In genomic region chr7:99418260-99418659, GRCh38 we compare ENCODE assay signal across 24 cellular contexts.
"Had no signal": no experiment of that assay in that cellular context is flagged by ENCODE, and none has a peak within 500 bp of the region (broad histone marks: within the 10 kb centered on the region; RNA-seq: fewer than 3 reads in every experiment).

No MANE protein-coding gene starts in this region.

- H3K27ac Mint-ChIP-seq: activated CD4-positive, alpha-beta memory T cell treated with anti-CD3 and anti-CD28 coated beads for 36 hours; activated T-cell treated with anti-CD3 and anti-CD28 coated beads, Interleukin-2, amount 50 U/mL, for 72 hours; dendritic cell treated with granulocyte-macrophage colony-stimulating factor and Interleukin-4, amounts not matched to agents 40 ng/mL and 50 ng/mL, for 4 days; T-helper 1 cell treated with Interleukin-12 subunit alpha and Interleukin-12 subunit beta and Interleukin-4 antibody, amounts not matched to agents 30 μg/mL and 1 μg/mL, for 36 hours had no signal

- ATAC-seq: activated T-cell treated with anti-CD3 and anti-CD28 coated beads, Interleukin-2, amount 50 U/mL, for 72 hours; naive thymus-derived CD4-positive, alpha-beta T cell; stimulated activated naive CD8-positive, alpha-beta T cell treated with anti-CD3 and anti-CD28 coated beads, Interleukin-15, amount 100 ng/mL, for 72 hours had no signal

- H3K27me3 Mint-ChIP-seq: activated CD4-positive, alpha-beta memory T cell treated with anti-CD3 and anti-CD28 coated beads for 36 hours; brain; dendritic cell treated with granulocyte-macrophage colony-stimulating factor and Interleukin-4, amounts not matched to agents 40 ng/mL and 50 ng/mL, for 4 days; naive thymus-derived CD4-positive, alpha-beta T cell; stimulated activated naive CD8-positive, alpha-beta T cell treated with anti-CD3 and anti-CD28 coated beads, Interleukin-15, amount 100 ng/mL, for 72 hours had no signal

- FAIRE-seq: keratinocyte had no signal

- H3K9me3 ChIP-seq: ovary, prostate gland, right atrium auricular region, tibial artery, uterus had no signal

- DNase-seq: activated CD4-positive, alpha-beta memory T cell treated with anti-CD3 and anti-CD28 coated beads for 36 hours; activated CD4-positive, alpha-beta T cell treated with anti-CD3 and anti-CD28 coated beads for 48 hours; activated effector memory CD4-positive, alpha-beta T cell treated with Interleukin-2 at 50 U/mL for 16 hours; activated naive CD4-positive, alpha-beta T cell treated with anti-CD3 and anti-CD28 coated beads, Interleukin-2, amount 50 U/mL, for 16 hours; activated T-cell treated with anti-CD3 and anti-CD28 coated beads, Interleukin-2, amount 50 U/mL, for 72 hours; aorta; caudate nucleus; effector CD4-positive, alpha-beta T cell; erythroblast; foreskin fibroblast; naive thymus-derived CD4-positive, alpha-beta T cell; ovary; stimulated activated CD4-positive, alpha-beta T cell treated with anti-CD3 and anti-CD28 coated beads, Interleukin-12 subunit alpha, Interleukin-12 subunit beta, amount 100 ng/mL, for 4 hours; stimulated activated CD4-positive, alpha-beta T cell treated with anti-CD3 and anti-CD28 coated beads, Interleukin-1b, Interleukin-23, amount 100 ng/mL, for 48 hours; stimulated activated naive CD8-positive, alpha-beta T cell treated with anti-CD3 and anti-CD28 coated beads, Interleukin-15, amount 100 ng/mL, for 72 hours; tibial artery; uterus had no signal

- H3K9me3 Mint-ChIP-seq: activated CD4-positive, alpha-beta memory T cell treated with anti-CD3 and anti-CD28 coated beads for 36 hours; activated T-cell treated with anti-CD3 and anti-CD28 coated beads, Interleukin-2, amount 50 U/mL, for 72 hours; stimulated activated naive CD8-positive, alpha-beta T cell treated with anti-CD3 and anti-CD28 coated beads, Interleukin-15, amount 100 ng/mL, for 72 hours; T-helper 1 cell treated with Interleukin-12 subunit alpha and Interleukin-12 subunit beta and Interleukin-4 antibody, amounts not matched to agents 30 μg/mL and 1 μg/mL, for 36 hours had no signal

- H3K27me3 ChIP-seq: ovary, right atrium auricular region, tibial artery, uterus had no signal

- H3K36me3 ChIP-seq: ovary, uterus had no signal

- H3K27ac ChIP-seq: ovary, prostate gland, right atrium auricular region, tibial artery, uterus had no signal

- H3K4me1 ChIP-seq: right atrium auricular region, uterus had no signal

- H3K4me3 Mint-ChIP-seq: activated CD4-positive, alpha-beta memory T cell treated with anti-CD3 and anti-CD28 coated beads for 36 hours; activated T-cell treated with anti-CD3 and anti-CD28 coated beads, Interleukin-2, amount 50 U/mL, for 72 hours; brain; dendritic cell treated with granulocyte-macrophage colony-stimulating factor and Interleukin-4, amounts not matched to agents 40 ng/mL and 50 ng/mL, for 4 days; naive thymus-derived CD4-positive, alpha-beta T cell; stimulated activated naive CD8-positive, alpha-beta T cell treated with anti-CD3 and anti-CD28 coated beads, Interleukin-15, amount 100 ng/mL, for 72 hours; T-helper 1 cell treated with Interleukin-12 subunit alpha and Interleukin-12 subunit beta and Interleukin-4 antibody, amounts not matched to agents 30 μg/mL and 1 μg/mL, for 36 hours had no signal

- H3K4me1 Mint-ChIP-seq: brain had no signal

- H3K4me3 ChIP-seq: lung, ovary, prostate gland, right atrium auricular region, tibial artery, uterus had no signal
